ENCODE assay signal across 19 cellular contexts in the genomic region with DNA sequence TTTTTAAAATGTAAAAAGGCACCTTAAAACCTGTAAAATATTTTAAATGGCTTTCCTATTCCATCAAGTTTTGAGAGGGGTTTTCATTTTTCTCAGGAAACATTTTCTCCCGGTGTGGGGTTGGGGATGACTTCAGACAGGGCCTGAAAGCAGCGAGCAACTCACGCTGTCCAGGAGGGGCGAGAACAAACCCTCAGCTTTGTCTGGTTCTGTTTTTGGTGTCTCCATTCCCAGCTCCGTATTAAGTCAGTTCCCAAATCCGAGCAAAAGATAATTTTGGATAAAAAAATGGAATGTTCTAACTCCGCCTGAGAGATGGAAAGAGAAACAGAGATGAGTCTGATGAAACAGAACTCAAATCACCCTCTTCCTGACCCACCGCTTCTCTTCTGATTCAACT. TPM values are rescaled to one million over a fixed set of nuclear protein-coding genes. Genes with fewer than 3 reads are reported as not detected.
DNase-seq lines count a peak whose midpoint lies in the region; ATAC-seq and TF ChIP-seq lines count a peak whose summit lies in the region.
"Had no signal": no experiment of that assay in that cellular context is flagged by ENCODE, and none has a peak within 500 bp of the region (broad histone marks: within the 10 kb centered on the region; RNA-seq: fewer than 3 reads in every experiment).

No MANE protein-coding gene starts in this region.

- intact Hi-C loops in dendritic cell treated with granulocyte-macrophage colony-stimulating factor and Interleukin-4, amounts not matched to agents 40 ng/mL and 50 ng/mL, for 4 days (cut with micrococcal nuclease): no loop called here
- intact Hi-C loops in tibial artery (cut with DNase I; ENCODE audit: low total_unique reads): no loop called here

- no peak overlapping the region for H3K4me3 ChIP-seq in tibial artery
- H3K4me3 ChIP-seq: BLaER1, K562 had no signal

- H3K9me3 Mint-ChIP-seq in HFFc6 (peaks cover 4% of the 10 kb centered on the region; the same call in 1 of the 2 replicates), nephron (peaks cover 7% of the 10 kb centered on the region)
- no peaks in the 10 kb centered on the region for H3K9me3 Mint-ChIP-seq in dendritic cell treated with granulocyte-macrophage colony-stimulating factor and Interleukin-4, amounts not matched to agents 40 ng/mL and 50 ng/mL, for 4 days

- H3K4me1 ChIP-seq in tibial artery: peaks cover 0 to 82% (median 39%) of the 10 kb centered on the region in 4 donors

- TF ChIP-seq CTCF in HFFc6 (IDR thresholded peaks at IDR 0.05) (no peak), nephron (IDR thresholded peaks at IDR 0.05; ENCODE audit: unreplicated experiment in 3 of 3) (no peak), tibial artery (IDR thresholded peaks at IDR 0.05) (no peak)

- in situ Hi-C loops in ACHN (cut with HindIII; ENCODE audit: low pct_ligation_motif_present, low pct_unique_long_range_greater_than_20kb, low sequenced_read_pairs): no loop called here

- peak overlapping the region; percentile 26; the same call in 1 of the 2 replicates for H3K4me3 Mint-ChIP-seq in HFFc6
- H3K4me3 Mint-ChIP-seq in dendritic cell treated with granulocyte-macrophage colony-stimulating factor and Interleukin-4, amounts not matched to agents 40 ng/mL and 50 ng/mL, for 4 days: no peak overlapping the region
- H3K4me3 Mint-ChIP-seq in nephron: no peak overlapping the region
- H3K4me3 Mint-ChIP-seq: activated naive CD4-positive, alpha-beta T cell treated with anti-CD3 and anti-CD28 coated beads, Interleukin-2, amount 10 ng/mL, durations not matched to agents 7 days and 5 days; naive thymus-derived CD8-positive, alpha-beta T cell; stimulated activated naive B cell treated with anti-CD40 and anti-IgM and Interleukin-4, amounts not matched to agents 10 μg/mL and 1 μg/mL and 100 μg/mL, for 72 hours had no signal

- H3K27ac Mint-ChIP-seq in HFFc6 (peak overlapping the region; percentile 97), nephron (peak overlapping the region in 2 of 3 experiments; percentile 69 to 89)
- peak overlapping the region; percentile 18 for H3K27ac Mint-ChIP-seq in dendritic cell treated with granulocyte-macrophage colony-stimulating factor and Interleukin-4, amounts not matched to agents 40 ng/mL and 50 ng/mL, for 4 days
- H3K27ac Mint-ChIP-seq: activated naive CD4-positive, alpha-beta T cell treated with anti-CD3 and anti-CD28 coated beads, Interleukin-2, amount 10 ng/mL, durations not matched to agents 7 days and 5 days; progenitor cell of endocrine pancreas; stimulated activated naive B cell treated with anti-CD40 and anti-IgM and Interleukin-4, amounts not matched to agents 10 μg/mL and 1 μg/mL and 100 μg/mL, for 72 hours had no signal

- H3K9me3 ChIP-seq in tibial artery: no peaks in the 10 kb centered on the region
- H3K9me3 ChIP-seq: BLaER1 had no signal

- ATAC-seq in GM18873 (IDR thresholded peaks at IDR 0.05; ENCODE audit: low FRiP score, unreplicated experiment): no peak
- ATAC-seq: K562; naive thymus-derived CD8-positive, alpha-beta T cell; stimulated activated naive B cell treated with anti-CD40 and anti-IgM and Interleukin-4, amounts not matched to agents 10 μg/mL and 1 μg/mL and 100 μg/mL, for 72 hours had no signal

- H3K27me3 Mint-ChIP-seq in HFFc6 (ENCODE audit: insufficient read depth) (peaks cover 6% of the 10 kb centered on the region), nephron (ENCODE audit: low read depth) (no peaks in the 10 kb centered on the region)
- no peaks in the 10 kb centered on the region for H3K27me3 Mint-ChIP-seq in dendritic cell treated with granulocyte-macrophage colony-stimulating factor and Interleukin-4, amounts not matched to agents 40 ng/mL and 50 ng/mL, for 4 days
- H3K27me3 Mint-ChIP-seq: progenitor cell of endocrine pancreas had no signal

- H3K27ac ChIP-seq in tibial artery: peak overlapping the region; percentile 85 to 87
- H3K27ac ChIP-seq: BLaER1 had no signal

- H3K36me3 Mint-ChIP-seq in HFFc6 (ENCODE audit: low read depth) (peaks cover 32% of the 10 kb centered on the region), nephron (ENCODE audit: low read depth) (peaks cover 12% of the 10 kb centered on the region)
- H3K36me3 Mint-ChIP-seq in dendritic cell treated with granulocyte-macrophage colony-stimulating factor and Interleukin-4, amounts not matched to agents 40 ng/mL and 50 ng/mL, for 4 days (ENCODE audit: low read depth): no peaks in the 10 kb centered on the region
- H3K36me3 Mint-ChIP-seq: naive thymus-derived CD8-positive, alpha-beta T cell had no signal

- H3K4me1 Mint-ChIP-seq in HFFc6 (ENCODE audit: low read depth) (peaks cover 79% of the 10 kb centered on the region), nephron (peaks cover 26% of the 10 kb centered on the region)
- peaks cover 56% of the 10 kb centered on the region for H3K4me1 Mint-ChIP-seq in dendritic cell treated with granulocyte-macrophage colony-stimulating factor and Interleukin-4, amounts not matched to agents 40 ng/mL and 50 ng/mL, for 4 days (ENCODE audit: low read depth)

- DNase-seq in HFFc6: no peak
- peak in 1 of 2 donors; percentile 37 for DNase-seq in tibial artery
- no peak for DNase-seq in ACHN
- no peak for DNase-seq in NCI-H1694 (lab: John Stamatoyannopoulos, UW)
- DNase-seq: activated CD4-positive, alpha-beta T cell treated with anti-CD3 and anti-CD28 coated beads, Interleukin-2, amount 50 U/mL, for 1 hour; activated naive CD4-positive, alpha-beta T cell treated with anti-CD3 and anti-CD28 coated beads, Interleukin-2, amount 10 ng/mL, durations not matched to agents 7 days and 5 days; cortex of kidney; naive thymus-derived CD8-positive, alpha-beta T cell; NCI-H187 treated with DMSO at 0.1 percent for 48 hours; NCI-H446; stimulated activated CD4-positive, alpha-beta T cell treated with anti-CD3 and anti-CD28 coated beads, Interleukin-15, amount 100 ng/mL, for 24 hours; stimulated activated naive B cell treated with anti-CD40 and anti-IgM and Interleukin-4, amounts not matched to agents 10 μg/mL and 1 μg/mL and 100 μg/mL, for 72 hours; T-helper 1 cell had no signal

- H3K27me3 ChIP-seq in tibial artery: no peaks in the 10 kb centered on the region
- H3K27me3 ChIP-seq: BLaER1 had no signal

- H3K36me3 ChIP-seq in tibial artery: no peaks in the 10 kb centered on the region
- H3K36me3 ChIP-seq: BLaER1 had no signal

RNA-seq across cellular contexts. Expression of a gene that starts 38.5 kb away (rescaled TPM):
- 1 to 10 TPM; 6.3 to 9.5 (median 6.9) TPM for total RNA-seq in HFFc6 (2021; fragmentation: NEBNext Ultra II Directional; extraction: Animal tissue kit (Norgen Biotek cat#: 25700))

Comparison
In these comparisons a context has a peak if more than half of its experiments do, and no peak if none do; other contexts are left out.
1. H3K27ac Mint-ChIP-seq: peak in every context shown above with its lines; median percentile 97 in HFFc6; 79 in nephron; 18 in dendritic cell treated with granulocyte-macrophage colony-stimulating factor and Interleukin-4, amounts not matched to agents 40 ng/mL and 50 ng/mL, for 4 days.